In genomic region chr1:161531986-161532875, GRCh38 we compare ENCODE assay signal across 9 cellular contexts. TPM values are rescaled to one million over a fixed set of nuclear protein-coding genes. Genes with fewer than 3 reads are reported as not detected.
DNase-seq lines count a peak whose midpoint lies in the region; ATAC-seq, FAIRE-seq and TF ChIP-seq lines count a peak whose summit lies in the region.
"Had no signal": no experiment of that assay in that cellular context is flagged by ENCODE, and none has a peak within 500 bp of the region (broad histone marks: within the 10 kb centered on the region; RNA-seq: fewer than 3 reads in every experiment).

No MANE protein-coding gene starts in this region.

- no peaks in the 10 kb centered on the region for H4K20me1 ChIP-seq in GM12878 (ENCODE audit: control insufficient read depth, insufficient read depth)

- H3K27ac ChIP-seq in GM12878 (ENCODE audit: control insufficient read depth, insufficient read depth) (no peak overlapping the region), liver (ENCODE audit: low read depth in 1 of 2, low read length in 2 of 2) (peak overlapping the region; percentile 17 to 25)

- in situ Hi-C loops in GM12878 (cut with MboI): no loop called here

- TF ChIP-seq RAD21 in GM12878 (IDR thresholded peaks at IDR 0.05; ENCODE audit: insufficient read depth, low read depth, low read length): no peak
- TF ChIP-seq RAD21 in liver (IDR thresholded peaks at IDR 0.05): no peak

- DNase-seq in Right ventricle myocardium superior (peak; percentile 44), Right ventricle myocardium inferior (ENCODE audit: missing footprints) (no peak), GM12878 (ENCODE audit: low read depth, low spot score) (no peak), type B pancreatic cell (ENCODE audit: extremely low spot score, unreplicated experiment) (no peak)
- DNase-seq in activated CD4-positive, alpha-beta T cell treated with anti-CD3 and anti-CD28 coated beads for 1 hour: no peak

- H3K27me3 ChIP-seq in GM12878 (replicated peaks in 1 of 2; ENCODE audit: control insufficient read depth in 2 of 2, insufficient read depth in 2 of 2, low read length in 1 of 2) (no peaks in the 10 kb centered on the region), liver (ENCODE audit: control insufficient read depth in 4 of 4, insufficient read depth in 4 of 4, low read length in 3 of 4) (no peaks in the 10 kb centered on the region)
- H3K27me3 ChIP-seq: SJSA1 had no signal

- intact Hi-C loops in Right ventricle myocardium superior (cut with DNase I) (no loop called here), Right ventricle myocardium inferior (cut with DNase I) (loop anchor here (10.0 kb wide), 1 partner anchor 137 kb away; no protein-coding TSS in a partner anchor), GM12878 (cut with micrococcal nuclease; ENCODE audit: unreplicated experiment) (loop anchor here (10.0 kb wide), 1 partner anchor 137 kb away; no protein-coding TSS in a partner anchor)

- RAD21 ChIA-PET in GM12878 (lab: Charles Lee; ENCODE audit: unreplicated experiment): interaction anchor here (1.6 to 1.7 kb wide), 2 partner anchors 40 to 206 kb away, joined by 3 to 10 read pairs; no protein-coding TSS in a partner anchor

- CTCF ChIA-PET in GM12878 (lab: Yijun Ruan, JAX): interaction anchor here (0.7 to 1.6 kb wide), 5 partner anchors 9 to 207 kb away, joined by 3 to 6 read pairs (median 4); no protein-coding TSS in a partner anchor

- TF ChIP-seq POLR2A in GM12878 (IDR thresholded peaks at IDR 0.05; ENCODE audit: low read depth, low read length): no peak

- TF ChIP-seq EP300 in GM12878 (IDR thresholded peaks at IDR 0.05; ENCODE audit: borderline replicate concordance in 1 of 2, control insufficient read depth in 1 of 2, low read depth in 2 of 2, low read length in 2 of 2): no peak

- H3K4me3 Mint-ChIP-seq in type B pancreatic cell: peak overlapping the region; percentile 83

- peaks cover 21% of the 10 kb centered on the region for H3K4me1 Mint-ChIP-seq in type B pancreatic cell (ENCODE audit: unreplicated experiment)

- ATAC-seq in Right ventricle myocardium superior (ENCODE audit: poor library complexity) (no peak), Right ventricle myocardium inferior (no peak), GM12878 (no peak), HG03280 (IDR thresholded peaks at IDR 0.05; ENCODE audit: unreplicated experiment) (no peak), GM19455 (IDR thresholded peaks at IDR 0.05; ENCODE audit: unreplicated experiment) (no peak)

- H2AFZ ChIP-seq in GM12878 (ENCODE audit: control insufficient read depth, low read depth, low read length): no peak overlapping the region

- no peak overlapping the region for H3K4me3 ChIP-seq in GM12878
- no peak overlapping the region for H3K4me3 ChIP-seq in liver (ENCODE audit: low read depth in 1 of 3, low read length in 3 of 3)

- no peak for FAIRE-seq in GM12878 (lab: Jason Lieb, UNC)

- H3K36me3 ChIP-seq in GM12878 (ENCODE audit: control insufficient read depth in 2 of 2, insufficient read depth in 2 of 2, low read length in 1 of 2) (no peaks in the 10 kb centered on the region), liver (ENCODE audit: control insufficient read depth in 4 of 4, insufficient read depth in 3 of 4, low read depth in 1 of 4, low read length in 3 of 4) (no peaks in the 10 kb centered on the region)
- H3K36me3 ChIP-seq: SJSA1 had no signal

- no peaks in the 10 kb centered on the region for H3K9me3 Mint-ChIP-seq in type B pancreatic cell

- H3K4me1 ChIP-seq in GM12878 (ENCODE audit: control insufficient read depth, insufficient read depth, low read length): no peaks in the 10 kb centered on the region; the same call in 1 of the 2 replicates
- H3K4me1 ChIP-seq in liver (ENCODE audit: control insufficient read depth in 4 of 4, insufficient read depth in 4 of 4, low read length in 3 of 4): peaks cover 0 to 2% (median 0%) of the 10 kb centered on the region in 4 donors
- H3K4me1 ChIP-seq: SJSA1 had no signal

- H3K4me2 ChIP-seq in GM12878 (ENCODE audit: control insufficient read depth, insufficient read depth): no peak overlapping the region

- no peaks in the 10 kb centered on the region for H3K9me3 ChIP-seq in GM12878 (replicated peaks; ENCODE audit: control insufficient read depth, insufficient read depth, low read length)
- no peaks in the 10 kb centered on the region for H3K9me3 ChIP-seq in liver (ENCODE audit: control insufficient read depth in 4 of 4, low read length in 3 of 4)
- H3K9me3 ChIP-seq: SJSA1 had no signal

- peak overlapping the region; percentile 62 for H3K27ac Mint-ChIP-seq in type B pancreatic cell

- no TSS peak for BruUV-seq in GM12878 (replicated peaks; lab: Mats Ljungman, UMichigan)

- no peak overlapping the region for H3K9ac ChIP-seq in GM12878 (ENCODE audit: control insufficient read depth, insufficient read depth, low read length)
- no peak overlapping the region for H3K9ac ChIP-seq in liver (ENCODE audit: low read depth in 1 of 2, low read length in 2 of 2)

- SMC1A ChIA-PET in GM12878 (lab: Charles Lee; ENCODE audit: uncharacterized antibody, unreplicated experiment): interaction anchor here (0.8 to 1.5 kb wide), 6 partner anchors 8 to 207 kb away, joined by 3 to 9 read pairs (median 4); no protein-coding TSS in a partner anchor

- H3K79me2 ChIP-seq in GM12878 (ENCODE audit: control insufficient read depth, insufficient read depth, low read length): no peaks in the 10 kb centered on the region

- H3K27me3 Mint-ChIP-seq in type B pancreatic cell: peaks cover 52% of the 10 kb centered on the region

- POLR2A ChIA-PET in GM12878 (lab: Charles Lee): interaction anchor here (0.6 to 1.2 kb wide), 2 partner anchors 10 to 91 kb away, joined by 3 to 6 read pairs; no protein-coding TSS in a partner anchor

- peaks cover 8% of the 10 kb centered on the region for H3K36me3 Mint-ChIP-seq in type B pancreatic cell

- WGBS in GM12878 (ENCODE audit: insufficient coverage, insufficient replicate concordance, low lambda C conversion rate, missing lambda C conversion rate): 87% methylated on average over 28 of the region's 28 CpGs
- WGBS in liver: 78% methylated on average over 28 of the region's 28 CpGs

- TF ChIP-seq CTCF in GM12878 (IDR thresholded peaks at IDR 0.05 in 2 of 3, conservative IDR thresholded peaks at IDR 0.05 in 1 of 3; ENCODE audit: control insufficient read depth in 2 of 3, extremely low read depth in 1 of 3, insufficient read depth in 1 of 3, low read depth in 3 of 3, low read length in 3 of 3): no peak
- TF ChIP-seq CTCF in liver (IDR thresholded peaks at IDR 0.05; ENCODE audit: low read depth, low read length, missing input control): no peak
- no peak for TF ChIP-seq CTCF in type B pancreatic cell (conservative IDR thresholded peaks at IDR 0.05)

RNA-seq across cellular contexts. Expression of gene HSPA6, which starts 7.9 kb away (rescaled TPM):
- total RNA-seq in Right ventricle myocardium superior (1.3 TPM), Right ventricle myocardium inferior (1.1 TPM), GM12878 (2014; rRNA removed) (0.65 and 0.96 TPM in 2 replicates), GM12878 (2014; rRNA removed; fragmentation: Illumina TruSeq; extraction: Trizol) (0.18 and 0.36 TPM in 2 replicates), GM12878 (2021) (1.6 and 1.8 TPM in 2 replicates), liver (1 to 10 TPM; 2.4 to 3.1 TPM), type B pancreatic cell (ENCODE audit: low replicate concordance) (0.77 and 1.0 TPM in 2 replicates)
- 16.8 and 21.0 TPM in 2 replicates for total RNA-seq in GM12878 (2013; cell fraction: nucleolus; rRNA removed)
- 0.81 TPM for polyA plus RNA-seq in GM12878 (2011; ENCODE audit: low read depth)
- polyA plus RNA-seq in GM12878 (2011; rRNA removed) (0.06 and 0.18 TPM in 2 replicates), GM12878 (2014; fragmentation: Illumina TruSeq; extraction: Trizol) (0.12 and 0.16 TPM in 2 replicates), GM12878 (2014; fragmentation: Nextera tagmentation; extraction: Ambion mirVana) (under 1 TPM; 0.05 to 0.09 TPM), GM12878 (2014; rRNA removed) (1.2 and 1.5 TPM in 2 replicates), GM12878 (2016; fragmentation: Nextera tagmentation; extraction: Ambion mirVana) (1 to 10 TPM; 8.5 to 8.8 TPM), liver (under 1 TPM; 0.44 to 0.63 TPM)
- polyA plus RNA-seq in GM12878 (2011; cell fraction: cytosol; rRNA removed): 0.42 and 0.64 TPM in 2 replicates
- polyA plus RNA-seq in GM12878 (2011; cell fraction: nucleus; rRNA removed): 2.0 and 4.2 TPM in 2 replicates
- polyA plus RNA-seq in GM12878 (2012): 1.1 and 1.4 TPM in 2 replicates
- 0.15 and 0.41 TPM in 2 replicates for polyA minus RNA-seq in GM12878 (2011; rRNA and poly(A)+ RNA removed)
- polyA minus RNA-seq in GM12878 (2011; cell fraction: cytosol; rRNA and poly(A)+ RNA removed): 0.94 TPM in 1 of 2 replicates, not detected in the other
- polyA minus RNA-seq in GM12878 (2011; cell fraction: nucleus; rRNA and poly(A)+ RNA removed): 1.1 and 5.1 TPM in 2 replicates

RNA-seq across cellular contexts. Expression of gene FCGR3A, which starts 17.4 kb away (rescaled TPM):
- total RNA-seq in Right ventricle myocardium superior (23.0 TPM), Right ventricle myocardium inferior (31.4 TPM), GM12878 (2014; rRNA removed) (0.05 TPM in 1 of 2 replicates, not detected in the other), GM12878 (2014; rRNA removed; fragmentation: Illumina TruSeq; extraction: Trizol) (not detected in 2 replicates), GM12878 (2021) (0.10 TPM in 1 of 2 replicates, not detected in the other), liver (10 to 100 TPM; 37.7 to 70.1 TPM), type B pancreatic cell (ENCODE audit: low replicate concordance) (0.17 TPM in 1 of 2 replicates, not detected in the other)
- not detected in 2 replicates for total RNA-seq in GM12878 (2013; cell fraction: nucleolus; rRNA removed)
- not detected for polyA plus RNA-seq in GM12878 (2011; ENCODE audit: low read depth)
- polyA plus RNA-seq in GM12878 (2011; rRNA removed) (not detected in 2 replicates), GM12878 (2014; fragmentation: Illumina TruSeq; extraction: Trizol) (not detected in 2 replicates), GM12878 (2014; fragmentation: Nextera tagmentation; extraction: Ambion mirVana) (not detected), GM12878 (2014; rRNA removed) (not detected in 2 replicates), GM12878 (2016; fragmentation: Nextera tagmentation; extraction: Ambion mirVana) (under 1 TPM in 1 of 2 experiments, not detected in 1; 0.09 TPM), liver (10 to 100 TPM in 1 of 2 donors, 1 to 10 TPM in 1; 9.8 to 60.7 TPM)
- polyA plus RNA-seq in GM12878 (2011; cell fraction: cytosol; rRNA removed): not detected in 2 replicates
- polyA plus RNA-seq in GM12878 (2011; cell fraction: nucleus; rRNA removed): 0.06 TPM in 1 of 2 replicates, not detected in the other
- polyA plus RNA-seq in GM12878 (2012): not detected in 2 replicates
- 0.10 TPM in 1 of 2 replicates, not detected in the other for polyA minus RNA-seq in GM12878 (2011; rRNA and poly(A)+ RNA removed)
- polyA minus RNA-seq in GM12878 (2011; cell fraction: cytosol; rRNA and poly(A)+ RNA removed): not detected in 2 replicates
- not detected in 2 replicates for polyA minus RNA-seq in GM12878 (2011; cell fraction: nucleus; rRNA and poly(A)+ RNA removed)
- total RNA-seq: SJSA1 had no signal

RNA-seq across cellular contexts. Expression of gene FCGR2A, which starts 27.0 kb away (rescaled TPM):
- total RNA-seq in Right ventricle myocardium superior (13.6 TPM), Right ventricle myocardium inferior (22.1 TPM), GM12878 (2014; rRNA removed) (5.0 and 5.7 TPM in 2 replicates), GM12878 (2014; rRNA removed; fragmentation: Illumina TruSeq; extraction: Trizol) (5.3 and 7.0 TPM in 2 replicates), GM12878 (2021) (6.4 and 6.9 TPM in 2 replicates), liver (10 to 100 TPM; 15.5 to 16.0 TPM), type B pancreatic cell (ENCODE audit: low replicate concordance) (0.62 and 2.1 TPM in 2 replicates)
- total RNA-seq in GM12878 (2013; cell fraction: nucleolus; rRNA removed): 7.9 and 10.6 TPM in 2 replicates
- polyA plus RNA-seq in GM12878 (2011; ENCODE audit: low read depth): 0.41 TPM
- polyA plus RNA-seq in GM12878 (2011; rRNA removed) (2.3 and 3.7 TPM in 2 replicates), GM12878 (2014; fragmentation: Illumina TruSeq; extraction: Trizol) (7.4 and 9.3 TPM in 2 replicates), GM12878 (2014; fragmentation: Nextera tagmentation; extraction: Ambion mirVana) (1 to 10 TPM; 3.8 to 4.2 TPM), GM12878 (2014; rRNA removed) (3.2 and 3.3 TPM in 2 replicates), GM12878 (2016; fragmentation: Nextera tagmentation; extraction: Ambion mirVana) (1 to 10 TPM; 3.1 to 3.6 TPM), liver (1 to 10 TPM; 2.9 to 7.5 TPM)
- polyA plus RNA-seq in GM12878 (2011; cell fraction: cytosol; rRNA removed): 1.0 TPM in 2 replicates
- polyA plus RNA-seq in GM12878 (2011; cell fraction: nucleus; rRNA removed): 2.4 and 2.9 TPM in 2 replicates
- polyA plus RNA-seq in GM12878 (2012): 1.2 and 1.4 TPM in 2 replicates
- polyA minus RNA-seq in GM12878 (2011; rRNA and poly(A)+ RNA removed): 1.5 and 1.8 TPM in 2 replicates
- polyA minus RNA-seq in GM12878 (2011; cell fraction: cytosol; rRNA and poly(A)+ RNA removed): 0.53 and 1.0 TPM in 2 replicates
- 1.3 and 2.4 TPM in 2 replicates for polyA minus RNA-seq in GM12878 (2011; cell fraction: nucleus; rRNA and poly(A)+ RNA removed)

Comparison
In these comparisons a context has a peak if more than half of its experiments do, and no peak if none do; other contexts are left out.
1. RNA of gene FCGR3A, which starts 17.4 kb away (total RNA-seq): 37.7 to 70.1 TPM in liver, 31.4 TPM in Right ventricle myocardium inferior (single experiment) and 23.0 TPM in Right ventricle myocardium superior (single experiment); 0.17 TPM in type B pancreatic cell and 0.05 to 0.10 TPM in GM12878; every median in the first group is over 10 times any median in the second.